ENCODE assay signal across 12 cellular contexts in the genomic region with DNA sequence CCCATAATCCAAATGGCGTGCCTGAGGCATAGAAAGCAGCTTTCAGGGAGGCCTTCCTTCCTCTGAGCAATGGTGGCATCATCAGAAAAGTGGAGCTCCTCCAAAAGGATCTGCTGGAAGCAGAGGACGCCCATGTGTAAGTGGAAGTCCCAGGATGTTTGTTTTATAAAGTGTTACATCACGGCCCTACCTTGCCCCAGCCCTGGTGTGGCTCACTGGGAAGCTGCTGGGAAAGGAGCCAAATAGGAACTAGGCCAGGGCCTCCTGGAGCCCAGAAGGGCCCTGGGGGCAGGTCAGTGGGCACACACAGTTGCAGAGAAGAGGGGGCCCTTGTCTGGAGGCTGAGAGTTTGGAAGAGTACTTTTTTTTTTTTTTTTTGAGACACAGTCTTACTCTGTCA. TPM values are rescaled to one million over a fixed set of nuclear protein-coding genes. Genes with fewer than 3 reads are reported as not detected.
DNase-seq lines count a peak whose midpoint lies in the region; ATAC-seq and TF ChIP-seq lines count a peak whose summit lies in the region.
"Had no signal": no experiment of that assay in that cellular context is flagged by ENCODE, and none has a peak within 500 bp of the region (broad histone marks: within the 10 kb centered on the region; RNA-seq: fewer than 3 reads in every experiment).

No MANE protein-coding gene starts in this region.

- no peaks in the 10 kb centered on the region for H3K9me3 ChIP-seq in CD8-positive, alpha-beta T cell (ENCODE audit: low read length)
- H3K9me3 ChIP-seq: thoracic aorta had no signal

- CTCF ChIA-PET in CD8-positive, alpha-beta T cell (lab: Charles Lee): interaction anchor here (1.1 to 2.6 kb wide), 3 partner anchors 17 to 404 kb away, joined by 3 to 6 read pairs (median 4); no protein-coding TSS in a partner anchor

- peaks cover 13% of the 10 kb centered on the region for H3K4me1 ChIP-seq in CD8-positive, alpha-beta T cell (ENCODE audit: insufficient read depth, low read length)

- H3K9me3 Mint-ChIP-seq in natural killer cell treated with Interleukin-12 subunit alpha and Interleukin-12 subunit beta and Interleukin-15 and Interleukin-18, amount 100 ng/mL, for 72 hours: no peaks in the 10 kb centered on the region
- no peaks in the 10 kb centered on the region for H3K9me3 Mint-ChIP-seq in natural killer cell
- no peaks in the 10 kb centered on the region for H3K9me3 Mint-ChIP-seq in CD8-positive, alpha-beta T cell
- H3K9me3 Mint-ChIP-seq: CD8-positive, alpha-beta memory T cell had no signal

- H3K36me3 Mint-ChIP-seq in natural killer cell treated with Interleukin-12 subunit alpha and Interleukin-12 subunit beta and Interleukin-15 and Interleukin-18, amount 100 ng/mL, for 72 hours: no peaks in the 10 kb centered on the region
- no peaks in the 10 kb centered on the region for H3K36me3 Mint-ChIP-seq in natural killer cell
- H3K36me3 Mint-ChIP-seq in CD8-positive, alpha-beta T cell: peaks cover under 1% of the 10 kb centered on the region

- no peak overlapping the region for H3K27ac Mint-ChIP-seq in natural killer cell treated with Interleukin-12 subunit alpha and Interleukin-12 subunit beta and Interleukin-15 and Interleukin-18, amount 100 ng/mL, for 72 hours
- no peak overlapping the region for H3K27ac Mint-ChIP-seq in natural killer cell
- H3K27ac Mint-ChIP-seq in CD8-positive, alpha-beta T cell: no peak overlapping the region
- H3K27ac Mint-ChIP-seq: progenitor cell of endocrine pancreas had no signal

- no peaks in the 10 kb centered on the region for H3K36me3 ChIP-seq in CD8-positive, alpha-beta T cell (ENCODE audit: insufficient read depth, low read length)
- H3K36me3 ChIP-seq: thoracic aorta had no signal

- DNase-seq in natural killer cell treated with Interleukin-12 subunit alpha and Interleukin-12 subunit beta and Interleukin-15 and Interleukin-18, amount 100 ng/mL, for 72 hours (ENCODE audit: low spot score): peak; percentile 44
- no peak for DNase-seq in natural killer cell
- DNase-seq in RPMI7951 (ENCODE audit: low read depth): peak; percentile 99
- peak; percentile 44 for DNase-seq in fibroblast of villous mesenchyme (ENCODE audit: low read depth)
- no peak for DNase-seq in NCI-H748 (lab: John Stamatoyannopoulos, UW; ENCODE audit: unreplicated experiment)
- DNase-seq in caudate nucleus (lab: John Stamatoyannopoulos, UW): no peak
- no peak for DNase-seq in CD8-positive, alpha-beta T cell
- DNase-seq in NCI-H1930 (lab: John Stamatoyannopoulos, UW): no peak
- DNase-seq: activated CD4-positive, alpha-beta T cell treated with anti-CD3 and anti-CD28 coated beads, Interleukin-2, amount 50 U/mL, for 4 hours had no signal

- H3K27me3 Mint-ChIP-seq in natural killer cell treated with Interleukin-12 subunit alpha and Interleukin-12 subunit beta and Interleukin-15 and Interleukin-18, amount 100 ng/mL, for 72 hours: no peaks in the 10 kb centered on the region
- no peaks in the 10 kb centered on the region for H3K27me3 Mint-ChIP-seq in natural killer cell (ENCODE audit: low read depth in 2 of 2)
- H3K27me3 Mint-ChIP-seq in CD8-positive, alpha-beta T cell (ENCODE audit: low read depth): no peaks in the 10 kb centered on the region

- H3K4me3 Mint-ChIP-seq in natural killer cell treated with Interleukin-12 subunit alpha and Interleukin-12 subunit beta and Interleukin-15 and Interleukin-18, amount 100 ng/mL, for 72 hours: no peak overlapping the region
- no peak overlapping the region for H3K4me3 Mint-ChIP-seq in natural killer cell
- H3K4me3 Mint-ChIP-seq in CD8-positive, alpha-beta T cell: no peak overlapping the region

- no peak overlapping the region for H3K27ac ChIP-seq in caudate nucleus (ENCODE audit: low read depth, low read length)
- no peak overlapping the region for H3K27ac ChIP-seq in CD8-positive, alpha-beta T cell (ENCODE audit: low read depth, low read length)
- H3K27ac ChIP-seq: thoracic aorta had no signal

- H3K4me1 Mint-ChIP-seq in natural killer cell treated with Interleukin-12 subunit alpha and Interleukin-12 subunit beta and Interleukin-15 and Interleukin-18, amount 100 ng/mL, for 72 hours (ENCODE audit: low read depth in 2 of 2): peaks cover 3 to 4% of the 10 kb centered on the region in 2 donors
- H3K4me1 Mint-ChIP-seq in natural killer cell: peaks cover 3 to 13% of the 10 kb centered on the region in 2 donors
- peaks cover 20% of the 10 kb centered on the region for H3K4me1 Mint-ChIP-seq in CD8-positive, alpha-beta T cell (ENCODE audit: low read depth)

- no peaks in the 10 kb centered on the region for H3K27me3 ChIP-seq in CD8-positive, alpha-beta T cell (ENCODE audit: insufficient read depth, low read length)

- TF ChIP-seq CTCF in natural killer cell (IDR thresholded peaks at IDR 0.05): no peak
- no peak for TF ChIP-seq CTCF in fibroblast of villous mesenchyme (IDR thresholded peaks at IDR 0.05; ENCODE audit: insufficient read depth, low read depth, low read length)
- TF ChIP-seq CTCF in CD8-positive, alpha-beta T cell (IDR thresholded peaks at IDR 0.05): no peak

- H3K4me3 ChIP-seq in fibroblast of villous mesenchyme (ENCODE audit: low read depth, low read length): no peak overlapping the region
- no peak overlapping the region for H3K4me3 ChIP-seq in CD8-positive, alpha-beta T cell (ENCODE audit: low read depth, low read length)
- H3K4me3 ChIP-seq: thoracic aorta had no signal

- intact Hi-C loops in natural killer cell (cut with micrococcal nuclease): no loop called here
- intact Hi-C loops in CD8-positive, alpha-beta T cell (cut with DNase I, micrococcal nuclease): loop anchor here in 1 of 2 experiments (5.0 kb wide), 1 partner anchor 90 kb away; no protein-coding TSS in a partner anchor

- ATAC-seq in natural killer cell treated with Interleukin-12 subunit alpha and Interleukin-12 subunit beta and Interleukin-15 and Interleukin-18, amount 100 ng/mL, for 72 hours: no peak
- no peak for ATAC-seq in natural killer cell
- no peak for ATAC-seq in CD8-positive, alpha-beta T cell

- POLR2A ChIA-PET in CD8-positive, alpha-beta T cell (lab: Charles Lee): no interaction called here

RNA-seq across cellular contexts. Expression of a gene that starts 4.2 kb away (rescaled TPM):
- 100 to 1,000 TPM in 1 of 2 donors, 10 to 100 TPM in 1; 91.5 to 206 TPM for total RNA-seq in natural killer cell treated with Interleukin-12 subunit alpha and Interleukin-12 subunit beta and Interleukin-15 and Interleukin-18, amount 100 ng/mL, for 72 hours
- total RNA-seq in natural killer cell (10 to 100 TPM; 38.7 to 85.4 (median 43.8) TPM), fibroblast of villous mesenchyme (88.3 and 133 TPM in 2 replicates)
- total RNA-seq in RPMI7951 (2014; rRNA removed; shearing (Covaris generic)): 55.2 and 57.0 TPM in 2 replicates
- 100 to 1,000 TPM; 157 to 162 TPM for total RNA-seq in CD8-positive, alpha-beta T cell

Comparison
In these comparisons a context has a peak if more than half of its experiments do, and no peak if none do; other contexts are left out.
1. DNase-seq: peak in natural killer cell treated with Interleukin-12 subunit alpha and Interleukin-12 subunit beta and Interleukin-15 and Interleukin-18, amount 100 ng/mL, for 72 hours (single experiment), RPMI7951 (single experiment) and fibroblast of villous mesenchyme (single experiment); none in natural killer cell (single experiment), NCI-H748 (single experiment), caudate nucleus (0 of 61), CD8-positive, alpha-beta T cell (0 of 7) and NCI-H1930 (0 of 2).